15 cellular contexts compared by ENCODE assay signal in the genomic region with DNA sequence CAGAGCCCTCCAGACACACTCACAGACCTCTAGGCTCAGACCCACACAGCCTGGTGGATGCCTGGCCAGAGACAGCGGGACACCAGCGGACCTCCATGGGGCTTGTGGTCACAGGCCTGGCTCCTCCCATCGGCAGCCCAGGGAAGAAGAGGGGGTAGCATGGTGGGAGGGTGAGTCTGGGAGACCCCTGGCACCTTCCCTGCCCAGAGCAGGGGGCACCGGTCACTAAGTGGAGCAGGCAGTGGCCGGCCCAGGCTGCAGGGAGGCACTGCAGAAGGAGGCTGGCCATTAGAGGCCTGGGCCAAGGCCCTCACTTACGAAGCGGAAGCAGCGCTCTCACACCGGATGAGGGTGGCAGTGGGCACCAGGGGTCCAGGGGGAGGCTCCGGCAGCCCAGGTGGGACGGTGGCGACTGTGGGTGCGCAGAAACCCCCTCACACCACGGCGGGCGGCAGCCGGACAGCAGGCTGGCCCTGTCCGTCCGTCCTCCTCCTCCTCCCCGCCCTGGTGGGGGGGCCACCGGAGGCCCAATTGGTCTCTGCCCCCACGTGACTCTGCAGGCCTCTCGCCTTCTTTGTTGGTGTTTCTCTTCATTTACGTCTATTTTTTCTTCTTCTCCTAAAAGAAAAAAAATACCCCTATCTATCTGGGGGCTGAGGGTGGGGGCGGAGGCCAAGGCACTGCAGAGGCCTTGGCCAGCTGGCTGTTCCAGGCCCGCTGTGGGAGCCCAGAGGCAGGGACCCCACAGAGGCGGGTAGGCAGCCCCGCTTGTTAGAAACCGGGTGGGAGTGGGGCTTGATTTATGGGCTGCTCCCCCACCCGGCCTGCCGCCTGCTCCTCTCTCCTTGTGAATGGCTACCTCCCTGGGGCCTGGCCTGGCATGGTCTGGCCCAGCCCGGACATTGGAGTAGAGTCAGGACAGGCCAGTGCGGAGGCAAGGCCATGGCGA. TPM values are rescaled to one million over a fixed set of nuclear protein-coding genes. Genes with fewer than 3 reads are reported as not detected.
DNase-seq lines count a peak whose midpoint lies in the region; ATAC-seq, FAIRE-seq and TF ChIP-seq lines count a peak whose summit lies in the region.
"Had no signal": no experiment of that assay in that cellular context is flagged by ENCODE, and none has a peak within 500 bp of the region (broad histone marks: within the 10 kb centered on the region; RNA-seq: fewer than 3 reads in every experiment).

NR5A1 (minus strand) TSS at position 469 of the 949 bp plus-strand sequence. CDS start 4,004 bp downstream, outside the sequence.

- POLR2A ChIA-PET in HEK293 (lab: Yijun Ruan, JAX) = no interaction called here

- H3K4me1 Mint-ChIP-seq in astrocyte (ENCODE audit: low read depth, unreplicated experiment) (peaks cover 3% of the 10 kb centered on the region), neural progenitor cell (peaks cover 11% of the 10 kb centered on the region)

- H3K4me2 ChIP-seq in astrocyte (ENCODE audit: low read length) (no peak within 1 kb of the TSS), neural progenitor cell (no peak within 1 kb of the TSS)
- H3K4me2 ChIP-seq: BLaER1 had no signal

- CTCF ChIA-PET in HEK293 (lab: Yijun Ruan, JAX) = interaction anchor here (0.7 kb wide), 1 partner anchor 648 kb away, joined by 3 read pairs; no protein-coding TSS in a partner anchor

- H3K4me3 Mint-ChIP-seq in astrocyte (ENCODE audit: unreplicated experiment) (no peak within 1 kb of the TSS), neural progenitor cell (peak within 1 kb of the TSS; percentile 50)
- H3K4me3 Mint-ChIP-seq: CD8-positive, alpha-beta memory T cell had no signal

- peaks cover 33% of the 10 kb centered on the region for H3K27me3 ChIP-seq in astrocyte (ENCODE audit: insufficient read depth, low read length)
- peaks cover 45% of the 10 kb centered on the region for H3K27me3 ChIP-seq in neural progenitor cell
- peaks cover 32% of the 10 kb centered on the region for H3K27me3 ChIP-seq in upper lobe of right lung

- peaks cover 15% of the 10 kb centered on the region for H3F3A ChIP-seq in neural progenitor cell (ENCODE audit: low read depth)

- H3K36me3 Mint-ChIP-seq in astrocyte (ENCODE audit: low read depth, unreplicated experiment) (no peaks in the 10 kb centered on the region), neural progenitor cell (no peaks in the 10 kb centered on the region)
- H3K36me3 Mint-ChIP-seq: CD8-positive, alpha-beta memory T cell had no signal

- H3K79me2 ChIP-seq in astrocyte (ENCODE audit: insufficient read depth, low read length) = no peaks in the 10 kb centered on the region
- H3K79me2 ChIP-seq in neural progenitor cell (ENCODE audit: low read depth) = no peaks in the 10 kb centered on the region

- H2AFZ ChIP-seq in astrocyte (ENCODE audit: low read depth, low read length) (no peak within 1 kb of the TSS), neural progenitor cell (replicated peaks) (no peak within 1 kb of the TSS)

- no peak within 1 kb of the TSS for H3K9ac ChIP-seq in astrocyte (ENCODE audit: low read length)
- H3K9ac ChIP-seq in neural progenitor cell = no peak within 1 kb of the TSS
- H3K9ac ChIP-seq: BLaER1 had no signal

- H3K9me3 Mint-ChIP-seq in astrocyte (ENCODE audit: unreplicated experiment) (peaks cover 3% of the 10 kb centered on the region), neural progenitor cell (no peaks in the 10 kb centered on the region)
- H3K9me3 Mint-ChIP-seq: CD8-positive, alpha-beta memory T cell had no signal

- H4K20me1 ChIP-seq in astrocyte (ENCODE audit: insufficient read depth, low read length) = no peaks in the 10 kb centered on the region
- no peaks in the 10 kb centered on the region for H4K20me1 ChIP-seq in neural progenitor cell (ENCODE audit: low read depth)

- no peak for TF ChIP-seq CTCF in HEK293 (tag by site-specific recombination; IDR thresholded peaks at IDR 0.05)
- no peak for TF ChIP-seq CTCF in astrocyte (IDR thresholded peaks at IDR 0.05; ENCODE audit: insufficient read depth, low read depth, low read length)
- TF ChIP-seq CTCF in neural progenitor cell (IDR thresholded peaks at IDR 0.05) = no peak
- TF ChIP-seq CTCF in upper lobe of right lung (IDR thresholded peaks at IDR 0.05) = no peak

- H3K27ac Mint-ChIP-seq in astrocyte (ENCODE audit: unreplicated experiment) (peak within 1 kb of the TSS; percentile 7), neural progenitor cell (no peak within 1 kb of the TSS)
- H3K27ac Mint-ChIP-seq: CD8-positive, alpha-beta memory T cell had no signal

- ATAC-seq in upper lobe of right lung (peak; percentile 5), GM19452 (IDR thresholded peaks at IDR 0.05; ENCODE audit: unreplicated experiment) (no peak)
- ATAC-seq: PC-3 had no signal

- FAIRE-seq in astrocyte (lab: Jason Lieb, UNC) = no peak

- H3K9me3 ChIP-seq in HEK293 (ENCODE audit: control insufficient read depth, insufficient read depth, low read depth, low read length) (no peaks in the 10 kb centered on the region), astrocyte (ENCODE audit: insufficient read depth, low read depth, low read length) (no peaks in the 10 kb centered on the region), neural progenitor cell (ENCODE audit: low read depth) (no peaks in the 10 kb centered on the region), upper lobe of right lung (no peaks in the 10 kb centered on the region)
- H3K9me3 ChIP-seq: BLaER1 had no signal

- no peaks in the 10 kb centered on the region for H3K4me1 ChIP-seq in HEK293 (ENCODE audit: control insufficient read depth, insufficient read depth, low read length)
- H3K4me1 ChIP-seq in astrocyte (ENCODE audit: insufficient read depth, low read length) = no peaks in the 10 kb centered on the region
- H3K4me1 ChIP-seq in neural progenitor cell = peaks cover 11% of the 10 kb centered on the region
- H3K4me1 ChIP-seq in upper lobe of right lung = peaks cover 5% of the 10 kb centered on the region

- H3K36me3 ChIP-seq in HEK293 (ENCODE audit: control insufficient read depth in 2 of 2, insufficient read depth in 1 of 2, low read length in 2 of 2) (no peaks in the 10 kb centered on the region), astrocyte (ENCODE audit: insufficient read depth, low read length) (no peaks in the 10 kb centered on the region), neural progenitor cell (no peaks in the 10 kb centered on the region), upper lobe of right lung (no peaks in the 10 kb centered on the region)
- H3K36me3 ChIP-seq: BLaER1 had no signal

- no peak within 1 kb of the TSS for H3K4me3 ChIP-seq in HEK293 (ENCODE audit: low read depth, low read length)
- H3K4me3 ChIP-seq in astrocyte (ENCODE audit: insufficient read depth, low read depth, low read length) = no peak within 1 kb of the TSS
- no peak within 1 kb of the TSS for H3K4me3 ChIP-seq in neural progenitor cell
- no peak within 1 kb of the TSS for H3K4me3 ChIP-seq in upper lobe of right lung
- H3K4me3 ChIP-seq: BLaER1 had no signal

- H3K27me3 Mint-ChIP-seq in astrocyte (ENCODE audit: low read depth, unreplicated experiment) = peaks cover 27% of the 10 kb centered on the region
- H3K27me3 Mint-ChIP-seq in neural progenitor cell (ENCODE audit: insufficient read depth, low read depth) = peaks cover 31% of the 10 kb centered on the region

- intact Hi-C loops in upper lobe of right lung (cut with DNase I) = no loop called here

- no peak within 1 kb of the TSS for H3K27ac ChIP-seq in HEK293 (ENCODE audit: extremely low read depth, low read depth, low read length)
- H3K27ac ChIP-seq in astrocyte (ENCODE audit: low read depth, low read length) = no peak within 1 kb of the TSS
- no peak within 1 kb of the TSS for H3K27ac ChIP-seq in neural progenitor cell
- H3K27ac ChIP-seq in upper lobe of right lung = no peak within 1 kb of the TSS
- H3K27ac ChIP-seq: BLaER1 had no signal

- DNase-seq in astrocyte (ENCODE audit: low read depth) (no peak), neural progenitor cell (ENCODE audit: low spot score) (no peak), upper lobe of right lung (no peak), UCSD-AML1 (lab: John Stamatoyannopoulos, UW; ENCODE audit: unreplicated experiment) (no peak), H4 (ENCODE audit: low spot score) (no peak)
- DNase-seq: GF-D8, KBM-7, NCI-H146, NCI-H226, NCI-H526, PC-3 had no signal

TF ChIP-seq in HEK293, 187 proteins besides CTCF, POLR2A, EP300 and RAD21:
- TF ChIP-seq ZFHX2 (tag by site-specific recombination; conservative IDR thresholded peaks at IDR 0.05) (0 out of 2 replicates have a peak, but pooled peaks have one; percentile 31), ZNF132 (tag by site-specific recombination; IDR thresholded peaks at IDR 0.05; ENCODE audit: borderline replicate concordance) (no peak)

RNA-seq across cellular contexts. Expression of gene NR5A1, which starts in this region (rescaled TPM):
- total RNA-seq in astrocyte = 0.26 TPM in 1 of 2 replicates, not detected in the other
- total RNA-seq in neural progenitor cell (ENCODE audit: low replicate concordance) = 1.0 and 3.3 TPM in 2 replicates
- total RNA-seq in upper lobe of right lung = not detected
- not detected in 2 replicates for total RNA-seq in H4 (2014; rRNA removed; shearing (Covaris generic))
- total RNA-seq: CD8-positive, alpha-beta memory T cell; PC-3 had no signal

Comparison
In these comparisons a context has a peak if more than half of its experiments do, and no peak if none do; other contexts are left out.
1. Peak in ATAC-seq in upper lobe of right lung; RNA of the gene not detected or under 1 TPM.